9 cellular contexts compared by ENCODE assay signal in the genomic region with DNA sequence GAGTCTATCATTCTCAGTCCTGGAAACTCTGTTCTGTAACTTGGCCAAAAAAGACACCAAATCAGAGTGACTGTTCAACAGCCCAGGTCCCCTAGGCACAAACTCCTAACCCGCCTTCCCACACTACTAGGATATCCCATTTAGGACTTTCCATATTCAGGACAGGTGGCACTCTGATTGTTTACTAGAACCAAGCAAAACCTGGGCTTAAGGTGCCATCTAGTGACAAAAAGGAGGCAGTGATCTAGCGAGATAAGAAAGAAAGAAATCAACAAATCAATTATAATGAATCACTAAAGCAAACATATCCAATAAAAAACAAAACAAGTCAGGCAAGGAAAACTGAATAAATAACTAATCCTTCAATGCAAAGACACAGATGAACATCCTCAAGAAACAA.
DNase-seq lines count a peak whose midpoint lies in the region; ATAC-seq and TF ChIP-seq lines count a peak whose summit lies in the region.
"Had no signal": no experiment of that assay in that cellular context is flagged by ENCODE, and none has a peak within 500 bp of the region (broad histone marks: within the 10 kb centered on the region; RNA-seq: fewer than 3 reads in every experiment).

No MANE protein-coding gene starts in this region.

- DNase-seq in GM10248 (ENCODE audit: extremely low spot score) = no peak
- peak; percentile 49 for DNase-seq in MM.1S
- DNase-seq in brain microvascular endothelial cell = peak; percentile 39
- DNase-seq in nephron progenitor cell = no peak
- no peak for DNase-seq in omental fat pad (ENCODE audit: low spot score)
- DNase-seq: naive B cell had no signal

- no peak overlapping the region for H3K27ac ChIP-seq in MM.1S (ENCODE audit: low read length)
- H3K27ac ChIP-seq in brain microvascular endothelial cell = no peak overlapping the region

- peak overlapping the region; percentile 4; the same call in 1 of the 2 replicates for H3K4me2 ChIP-seq in MM.1S (ENCODE audit: low read depth, low read length)

- peaks cover 46% of the 10 kb centered on the region for H3K9me3 Mint-ChIP-seq in nephron progenitor cell

- POLR2A ChIA-PET in GM10248 (lab: Yijun Ruan, JAX) = no interaction called here

- in situ Hi-C loops in brain microvascular endothelial cell (cut with HindIII; ENCODE audit: low pct_ligation_motif_present, low sequenced_read_pairs) = no loop called here

- H3K27me3 ChIP-seq in MM.1S (replicated peaks; ENCODE audit: insufficient read depth, low read length) = no peaks in the 10 kb centered on the region
- no peaks in the 10 kb centered on the region for H3K27me3 ChIP-seq in brain microvascular endothelial cell (replicated peaks)

- H3K4me1 Mint-ChIP-seq in nephron progenitor cell = no peaks in the 10 kb centered on the region
- H3K4me1 Mint-ChIP-seq: naive B cell had no signal

- no peaks in the 10 kb centered on the region for H4K20me1 ChIP-seq in MM.1S (ENCODE audit: insufficient read depth, low read length)

- no peaks in the 10 kb centered on the region for H3K79me2 ChIP-seq in MM.1S (ENCODE audit: low read length)

- peaks cover 3% of the 10 kb centered on the region for H3K27me3 Mint-ChIP-seq in nephron progenitor cell (ENCODE audit: low read depth, poor library complexity)

- TF ChIP-seq CTCF in GM10248 (IDR thresholded peaks at IDR 0.05; ENCODE audit: control extremely low read depth, extremely low read depth, low read depth, missing control alignments) (peak; percentile 41), MM.1S (IDR thresholded peaks at IDR 0.05; ENCODE audit: low read length) (peak; percentile 88), brain microvascular endothelial cell (IDR thresholded peaks at IDR 0.05; ENCODE audit: low read depth, low read length, missing control alignments) (peak; percentile 63), nephron progenitor cell (IDR thresholded peaks at IDR 0.05) (peak; percentile 19), omental fat pad (IDR thresholded peaks at IDR 0.05) (no peak)

- H3K9me3 ChIP-seq in MM.1S (replicated peaks; ENCODE audit: insufficient read depth, low read length) = no peaks in the 10 kb centered on the region

- no peak overlapping the region for H3K4me3 Mint-ChIP-seq in nephron progenitor cell
- H3K4me3 Mint-ChIP-seq: naive B cell had no signal

- H3K4me3 ChIP-seq in MM.1S (ENCODE audit: low read length) = no peak overlapping the region
- no peak overlapping the region for H3K4me3 ChIP-seq in brain microvascular endothelial cell (ENCODE audit: low read depth, low read length)

- no peaks in the 10 kb centered on the region for H3F3A ChIP-seq in MM.1S (ENCODE audit: insufficient read depth, low read length)

- no peak for ATAC-seq in omental fat pad (ENCODE audit: low FRiP score)
- no peak for ATAC-seq in GM19467 (IDR thresholded peaks at IDR 0.05; ENCODE audit: unreplicated experiment)
- ATAC-seq in GM21737 (IDR thresholded peaks at IDR 0.05; ENCODE audit: unreplicated experiment) = no peak
- ATAC-seq in GM19463 (IDR thresholded peaks at IDR 0.05; ENCODE audit: unreplicated experiment) = no peak

- H3K9ac ChIP-seq in MM.1S (ENCODE audit: low read length) = no peak overlapping the region

- no peak overlapping the region for H3K27ac Mint-ChIP-seq in nephron progenitor cell
- H3K27ac Mint-ChIP-seq: naive B cell had no signal

- CTCF ChIA-PET in GM10248 (lab: Yijun Ruan, JAX) = interaction anchor here (1.0 to 3.0 kb wide), 3 partner anchors 10 to 755 kb away, joined by 3 to 11 read pairs (median 5); no protein-coding TSS in a partner anchor

- no peaks in the 10 kb centered on the region for H3K36me3 ChIP-seq in MM.1S (replicated peaks; ENCODE audit: insufficient read depth, low read length)
- H3K36me3 ChIP-seq in brain microvascular endothelial cell (replicated peaks) = no peaks in the 10 kb centered on the region

- H2AFZ ChIP-seq in MM.1S (ENCODE audit: low read length) = peak overlapping the region; percentile 30; the same call in 1 of the 2 replicates

- peaks cover 58% of the 10 kb centered on the region for H3K36me3 Mint-ChIP-seq in nephron progenitor cell (ENCODE audit: low read depth)

- H3K9me2 ChIP-seq in MM.1S (replicated peaks; ENCODE audit: insufficient read depth, low read length) = no peaks in the 10 kb centered on the region

- H3K4me1 ChIP-seq in MM.1S (ENCODE audit: low read length) = peaks cover 16% of the 10 kb centered on the region

Comparison
In these comparisons a context has a peak if more than half of its experiments do, and no peak if none do; other contexts are left out.
1. DNase-seq: peak in MM.1S (single experiment) and brain microvascular endothelial cell (single experiment); none in GM10248 (single experiment), nephron progenitor cell (single experiment) and omental fat pad (single experiment).
2. CTCF ChIP-seq: peak in GM10248 (single experiment), MM.1S (single experiment), brain microvascular endothelial cell (single experiment) and nephron progenitor cell (single experiment); none in omental fat pad (0 of 3).